In genomic region chr3:197802505-197803459, GRCh38 we compare ENCODE assay signal across 9 cellular contexts. TPM values are rescaled to one million over a fixed set of nuclear protein-coding genes. Genes with fewer than 3 reads are reported as not detected.
DNase-seq lines count a peak whose midpoint lies in the region; ATAC-seq and TF ChIP-seq lines count a peak whose summit lies in the region.
"Had no signal": no experiment of that assay in that cellular context is flagged by ENCODE, and none has a peak within 500 bp of the region (broad histone marks: within the 10 kb centered on the region; RNA-seq: fewer than 3 reads in every experiment).

No MANE protein-coding gene starts in this region.

- peaks cover 44% of the 10 kb centered on the region for H3K4me1 Mint-ChIP-seq in activated T-helper 1 cell treated with anti-CD3 and anti-CD28 coated beads, Interleukin-12 subunit alpha, Interleukin-12 subunit beta, Interleukin-2, Interleukin-4 antibody, amounts not matched to agents 30 ng/mL and 10 ng/mL and 1 ng/mL, durations not matched to agents 14 hours and 24 hours and 36 hours (ENCODE audit: low read depth)

- no peaks in the 10 kb centered on the region for H3K9me3 ChIP-seq in BE2C
- H3K9me3 ChIP-seq in liver (ENCODE audit: control insufficient read depth in 4 of 4, low read length in 3 of 4): no peaks in the 10 kb centered on the region

- DNase-seq in BE2C: no peak
- DNase-seq in H7: peak; percentile 28
- no peak for DNase-seq in activated T-helper 1 cell treated with anti-CD3 and anti-CD28 coated beads, Interleukin-12 subunit alpha, Interleukin-12 subunit beta, Interleukin-2, Interleukin-4 antibody, amounts not matched to agents 30 ng/mL and 10 ng/mL and 1 ng/mL, durations not matched to agents 14 hours and 24 hours and 36 hours (ENCODE audit: low spot score)
- no peak for DNase-seq in mucosa of gallbladder (ENCODE audit: low spot score)
- no peak for DNase-seq in AG20443 (ENCODE audit: low spot score)
- DNase-seq in stimulated activated CD4-positive, alpha-beta T cell treated with anti-CD3 and anti-CD28 coated beads, Interleukin-12 subunit alpha, Interleukin-12 subunit beta, amount 100 ng/mL, for 4 hours: no peak
- DNase-seq: occipital lobe had no signal

- H3K36me3 Mint-ChIP-seq in activated T-helper 1 cell treated with anti-CD3 and anti-CD28 coated beads, Interleukin-12 subunit alpha, Interleukin-12 subunit beta, Interleukin-2, Interleukin-4 antibody, amounts not matched to agents 30 ng/mL and 10 ng/mL and 1 ng/mL, durations not matched to agents 14 hours and 24 hours and 36 hours (ENCODE audit: low read depth): peaks cover 7% of the 10 kb centered on the region

- H3K27me3 Mint-ChIP-seq in activated T-helper 1 cell treated with anti-CD3 and anti-CD28 coated beads, Interleukin-12 subunit alpha, Interleukin-12 subunit beta, Interleukin-2, Interleukin-4 antibody, amounts not matched to agents 30 ng/mL and 10 ng/mL and 1 ng/mL, durations not matched to agents 14 hours and 24 hours and 36 hours (ENCODE audit: insufficient read depth): no peaks in the 10 kb centered on the region

- peak overlapping the region; percentile 27 for H3K27ac Mint-ChIP-seq in activated T-helper 1 cell treated with anti-CD3 and anti-CD28 coated beads, Interleukin-12 subunit alpha, Interleukin-12 subunit beta, Interleukin-2, Interleukin-4 antibody, amounts not matched to agents 30 ng/mL and 10 ng/mL and 1 ng/mL, durations not matched to agents 14 hours and 24 hours and 36 hours

- no peak overlapping the region for H3K27ac ChIP-seq in liver (ENCODE audit: low read depth in 1 of 2, low read length in 2 of 2)

- no peak overlapping the region for H3K4me3 Mint-ChIP-seq in activated T-helper 1 cell treated with anti-CD3 and anti-CD28 coated beads, Interleukin-12 subunit alpha, Interleukin-12 subunit beta, Interleukin-2, Interleukin-4 antibody, amounts not matched to agents 30 ng/mL and 10 ng/mL and 1 ng/mL, durations not matched to agents 14 hours and 24 hours and 36 hours

- H3K36me3 ChIP-seq in BE2C (no peaks in the 10 kb centered on the region), H7 (replicated peaks; ENCODE audit: control insufficient read depth, insufficient read depth, low read length) (no peaks in the 10 kb centered on the region), liver (ENCODE audit: control insufficient read depth in 4 of 4, insufficient read depth in 3 of 4, low read depth in 1 of 4, low read length in 3 of 4) (no peaks in the 10 kb centered on the region)

- TF ChIP-seq RAD21 in liver (IDR thresholded peaks at IDR 0.05): peak; percentile 14 to 17

- H3K4me3 ChIP-seq in BE2C (ENCODE audit: low read depth, low read length): no peak overlapping the region
- no peak overlapping the region for H3K4me3 ChIP-seq in H7 (ENCODE audit: insufficient read depth, low read depth, low read length)
- H3K4me3 ChIP-seq in liver (ENCODE audit: low read depth in 1 of 3, low read length in 3 of 3): no peak overlapping the region

- no peak for ATAC-seq in GM21367 (IDR thresholded peaks at IDR 0.05; ENCODE audit: unreplicated experiment)

- H3K9me3 Mint-ChIP-seq in activated T-helper 1 cell treated with anti-CD3 and anti-CD28 coated beads, Interleukin-12 subunit alpha, Interleukin-12 subunit beta, Interleukin-2, Interleukin-4 antibody, amounts not matched to agents 30 ng/mL and 10 ng/mL and 1 ng/mL, durations not matched to agents 14 hours and 24 hours and 36 hours: no peaks in the 10 kb centered on the region

- H3K4me1 ChIP-seq in BE2C: no peaks in the 10 kb centered on the region
- no peaks in the 10 kb centered on the region for H3K4me1 ChIP-seq in liver (ENCODE audit: control insufficient read depth in 4 of 4, insufficient read depth in 4 of 4, low read length in 3 of 4)

- 81% methylated on average over 9 of the region's 9 CpGs for WGBS in liver

- TF ChIP-seq CTCF in BE2C (IDR thresholded peaks at IDR 0.05; ENCODE audit: low read depth, low read length): peak; percentile 46
- TF ChIP-seq CTCF in liver (IDR thresholded peaks at IDR 0.05; ENCODE audit: low read depth, low read length, missing input control): no peak

- intact Hi-C loops in activated T-helper 1 cell treated with anti-CD3 and anti-CD28 coated beads, Interleukin-12 subunit alpha, Interleukin-12 subunit beta, Interleukin-2, Interleukin-4 antibody, amounts not matched to agents 30 ng/mL and 10 ng/mL and 1 ng/mL, durations not matched to agents 14 hours and 24 hours and 36 hours (cut with micrococcal nuclease): loop anchor here (1.0 kb wide), 2 partner anchors 9 to 50 kb away; no protein-coding TSS in a partner anchor

- H3K27me3 ChIP-seq in BE2C (no peaks in the 10 kb centered on the region), H7 (ENCODE audit: control insufficient read depth, insufficient read depth, low read length) (no peaks in the 10 kb centered on the region), liver (ENCODE audit: control insufficient read depth in 4 of 4, insufficient read depth in 4 of 4, low read length in 3 of 4) (no peaks in the 10 kb centered on the region)

- no peak overlapping the region for H3K9ac ChIP-seq in liver (ENCODE audit: low read depth in 1 of 2, low read length in 2 of 2)

TF ChIP-seq in liver, 16 proteins besides CTCF, POLR2A, EP300 and RAD21:
- TF ChIP-seq REST (IDR thresholded peaks at IDR 0.05): no peak
- TF ChIP-seq RXRA (IDR thresholded peaks at IDR 0.05): no peak
- no peak for TF ChIP-seq JUND (IDR thresholded peaks at IDR 0.05)
- no peak for TF ChIP-seq TAF1 (conservative IDR thresholded peaks at IDR 0.05)
- TF ChIP-seq HNF4G (IDR thresholded peaks at IDR 0.05): no peak
- no peak for TF ChIP-seq SP1 (IDR thresholded peaks at IDR 0.05)
- no peak for TF ChIP-seq ATF3 (IDR thresholded peaks at IDR 0.05)
- TF ChIP-seq, protein P1, sequence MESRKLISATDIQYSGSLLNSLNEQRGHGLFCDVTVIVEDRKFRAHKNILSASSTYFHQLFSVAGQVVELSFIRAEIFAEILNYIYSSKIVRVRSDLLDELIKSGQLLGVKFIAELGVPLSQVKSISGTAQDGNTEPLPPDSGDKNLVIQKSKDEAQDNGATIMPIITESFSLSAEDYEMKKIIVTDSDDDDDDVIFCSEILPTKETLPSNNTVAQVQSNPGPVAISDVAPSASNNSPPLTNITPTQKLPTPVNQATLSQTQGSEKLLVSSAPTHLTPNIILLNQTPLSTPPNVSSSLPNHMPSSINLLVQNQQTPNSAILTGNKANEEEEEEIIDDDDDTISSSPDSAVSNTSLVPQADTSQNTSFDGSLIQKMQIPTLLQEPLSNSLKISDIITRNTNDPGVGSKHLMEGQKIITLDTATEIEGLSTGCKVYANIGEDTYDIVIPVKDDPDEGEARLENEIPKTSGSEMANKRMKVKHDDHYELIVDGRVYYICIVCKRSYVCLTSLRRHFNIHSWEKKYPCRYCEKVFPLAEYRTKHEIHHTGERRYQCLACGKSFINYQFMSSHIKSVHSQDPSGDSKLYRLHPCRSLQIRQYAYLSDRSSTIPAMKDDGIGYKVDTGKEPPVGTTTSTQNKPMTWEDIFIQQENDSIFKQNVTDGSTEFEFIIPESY (IDR thresholded peaks at IDR 0.05): no peak
- TF ChIP-seq NR2F2 (IDR thresholded peaks at IDR 0.05): no peak

RNA-seq across cellular contexts. Expression of gene LRCH3, which starts 11.7 kb away (rescaled TPM):
- polyA plus RNA-seq in BE2C (2012; ENCODE audit: insufficient read depth, insufficient read length, low read depth): 9.4 TPM
- 21.4 and 21.5 TPM in 2 replicates for total RNA-seq in H7 (2014; rRNA removed; shearing (Covaris generic))
- 50.0 and 57.8 TPM in 2 replicates for total RNA-seq in activated T-helper 1 cell treated with anti-CD3 and anti-CD28 coated beads, Interleukin-12 subunit alpha, Interleukin-12 subunit beta, Interleukin-2, Interleukin-4 antibody, amounts not matched to agents 30 ng/mL and 10 ng/mL and 1 ng/mL, durations not matched to agents 14 hours and 24 hours and 36 hours
- 10 to 100 TPM; 32.6 to 67.2 TPM for total RNA-seq in liver
- 1 to 10 TPM; 6.2 to 6.8 TPM for polyA plus RNA-seq in liver
- total RNA-seq in mucosa of gallbladder: 54.0 TPM

RNA-seq across cellular contexts. Expression of gene FYTTD1, which starts 53.1 kb away (rescaled TPM):
- polyA plus RNA-seq in BE2C (2012; ENCODE audit: insufficient read depth, insufficient read length, low read depth): 53.4 TPM
- 13.5 and 17.7 TPM in 2 replicates for total RNA-seq in H7 (2014; rRNA removed; shearing (Covaris generic))
- total RNA-seq in activated T-helper 1 cell treated with anti-CD3 and anti-CD28 coated beads, Interleukin-12 subunit alpha, Interleukin-12 subunit beta, Interleukin-2, Interleukin-4 antibody, amounts not matched to agents 30 ng/mL and 10 ng/mL and 1 ng/mL, durations not matched to agents 14 hours and 24 hours and 36 hours: 59.0 and 77.2 TPM in 2 replicates
- total RNA-seq in liver (10 to 100 TPM; 19.4 to 22.7 TPM), mucosa of gallbladder (54.6 TPM)
- 10 to 100 TPM; 11.5 to 12.5 TPM for polyA plus RNA-seq in liver
